31 cellular contexts compared by ENCODE assay signal in genomic region chr3:37639922-37640321, GRCh38.
"Had no signal": no experiment of that assay in that cellular context is flagged by ENCODE, and none has a peak within 500 bp of the region (broad histone marks: within the 10 kb centered on the region; RNA-seq: fewer than 3 reads in every experiment).

No MANE protein-coding gene starts in this region.

- H3K9me3 ChIP-seq: adrenal gland, body of pancreas had no signal

- H3K4me1 ChIP-seq: body of pancreas had no signal

- H3K36me3 ChIP-seq: adrenal gland, cardiac muscle cell had no signal

- H3K27ac ChIP-seq: body of pancreas, cardiac muscle cell, VCaP had no signal

- DNase-seq: activated B cell treated with CpG ODN at 0.5 μM for 24 hours; activated CD4-positive, alpha-beta memory T cell treated with anti-CD3 and anti-CD28 coated beads for 36 hours; activated CD4-positive, alpha-beta T cell treated with anti-CD3 and anti-CD28 coated beads for 4 hours; activated CD4-positive, alpha-beta T cell treated with anti-CD3 and anti-CD28 coated beads, Interleukin-2, amount 10 ng/mL, durations not matched to agents 24 days and 14 days; activated CD4-positive, alpha-beta T cell treated with anti-CD3 and anti-CD28 coated beads, Interleukin-2, amount 50 U/mL, for 1 hour; activated CD4-positive, alpha-beta T cell treated with anti-CD3 and anti-CD28 coated beads, Interleukin-2, amount 50 U/mL, for 4 hours; activated CD4-positive, CD25-positive, alpha-beta regulatory T cell treated with anti-CD3 and anti-CD28 coated beads, Interleukin-2, amount 50 U/mL, for 72 hours; activated CD8-positive, alpha-beta memory T cell treated with anti-CD3 and anti-CD28 coated beads, Interleukin-2, amount 50 U/mL, for 4 hours; activated CD8-positive, alpha-beta T cell treated with anti-CD3 and anti-CD28 coated beads for 36 hours; activated effector memory CD4-positive, alpha-beta T cell treated with anti-CD3 and anti-CD28 coated beads, Interleukin-2, amount 50 U/mL, for 16 hours; activated gamma-delta T cell treated with Interleukin-2 at 50 U/mL for 16 hours; activated naive CD4-positive, alpha-beta T cell; activated naive CD4-positive, alpha-beta T cell treated with anti-CD3 and anti-CD28 coated beads for 36 hours; activated naive CD4-positive, alpha-beta T cell treated with anti-CD3 and anti-CD28 coated beads, Interleukin-2, amount 50 U/mL, for 16 hours; activated naive CD8-positive, alpha-beta T cell treated with anti-CD3 and anti-CD28 coated beads for 36 hours; activated T-cell treated with anti-CD3 and anti-CD28 coated beads for 4 hours; activated T-cell treated with anti-CD3 and anti-CD28 coated beads, Interleukin-2, amount 50 U/mL, for 1 hour; activated T-cell treated with anti-CD3 and anti-CD28 coated beads, Interleukin-2, amount 50 U/mL, for 4 hours; activated T-cell treated with anti-CD3 and anti-CD28 coated beads, Interleukin-2, amount 50 U/mL, for 72 hours; adrenal gland; amniotic stem cell; aorta; body of pancreas; cerebellar nuclear complex; T-helper 1 cell; T-helper 2 cell; T-helper 9 cell had no signal

- ATAC-seq: activated CD8-positive, alpha-beta T cell treated with anti-CD3 and anti-CD28 coated beads for 36 hours; activated naive CD4-positive, alpha-beta T cell treated with anti-CD3 and anti-CD28 coated beads, Interleukin-2, amount 50 U/mL, for 72 hours; activated T-cell treated with anti-CD3 and anti-CD28 coated beads, Interleukin-2, amount 50 U/mL, for 4 hours; activated T-cell treated with anti-CD3 and anti-CD28 coated beads, Interleukin-2, amount 50 U/mL, for 72 hours; activated T-helper 17 cell treated with anti-CD3 and anti-CD28 coated beads, Interleukin-2, amount 50 U/mL, for 72 hours; body of pancreas had no signal

- H3K4me3 ChIP-seq: adrenal gland, body of pancreas, cardiac muscle cell had no signal

- H3K27me3 ChIP-seq: adrenal gland, body of pancreas, cardiac muscle cell had no signal
